ENCODE assay signal across 14 cellular contexts in the genomic region with DNA sequence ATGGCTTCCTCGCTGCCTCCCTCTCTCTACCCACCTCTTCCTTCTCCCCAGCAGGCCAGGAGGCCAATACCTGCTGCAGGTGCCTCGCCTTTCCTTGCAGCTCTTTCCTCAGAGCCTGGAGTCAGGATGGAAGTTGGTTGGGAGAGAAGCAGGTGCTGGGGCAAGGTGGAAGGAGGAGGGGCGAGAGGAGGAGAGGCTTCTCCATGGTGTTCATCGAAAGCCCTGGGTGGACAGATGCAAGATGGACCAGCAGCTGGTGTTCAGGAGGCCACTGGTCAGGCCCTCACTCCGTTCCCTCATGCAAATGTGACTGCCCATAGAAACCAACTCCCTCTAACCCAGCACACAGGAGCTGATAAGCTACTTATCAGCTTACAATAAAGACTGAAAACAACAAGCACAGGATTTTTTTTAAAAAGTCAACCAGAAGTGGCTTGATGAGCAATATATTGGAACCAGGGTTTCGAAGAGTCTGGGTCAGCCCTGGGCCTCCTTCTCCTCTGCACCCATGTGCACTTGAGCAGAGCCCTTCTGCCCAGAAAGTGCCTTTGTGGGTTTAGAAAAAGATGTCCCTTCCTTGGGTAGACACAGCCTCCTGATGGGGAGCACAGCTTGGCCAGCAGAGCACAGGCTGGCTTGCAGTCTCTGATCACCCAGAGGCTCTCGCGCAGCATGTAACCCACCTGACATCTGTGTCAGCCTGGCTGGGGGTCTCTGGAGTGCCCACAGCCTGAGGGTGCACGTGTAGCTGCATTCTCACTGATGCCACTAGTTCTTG. TPM values are rescaled to one million over a fixed set of nuclear protein-coding genes. Genes with fewer than 3 reads are reported as not detected.
DNase-seq lines count a peak whose midpoint lies in the region; ATAC-seq and TF ChIP-seq lines count a peak whose summit lies in the region.
"Had no signal": no experiment of that assay in that cellular context is flagged by ENCODE, and none has a peak within 500 bp of the region (broad histone marks: within the 10 kb centered on the region; RNA-seq: fewer than 3 reads in every experiment).

No MANE protein-coding gene starts in this region.

- H2BK12ac ChIP-seq in H9 (ENCODE audit: insufficient read length, low read depth, low read length), result no peak overlapping the region

- H3K27me3 ChIP-seq in H9 (ENCODE audit: insufficient read depth, low read length) (no peaks in the 10 kb centered on the region), Peyer's patch (no peaks in the 10 kb centered on the region), lung (ENCODE audit: control insufficient read depth, insufficient read depth) (no peaks in the 10 kb centered on the region), lower lobe of right lung (ENCODE audit: low read depth) (no peaks in the 10 kb centered on the region), uterus (no peaks in the 10 kb centered on the region)
- H3K27me3 ChIP-seq: SJSA1 had no signal

- H3K4me1 Mint-ChIP-seq in H9, result peaks cover 26 to 40% of the 10 kb centered on the region in 2 experiments

- peaks cover 7% of the 10 kb centered on the region; the same call in 1 of the 2 replicates for H3K4me1 ChIP-seq in H9 (ENCODE audit: insufficient read depth, low read length)
- H3K4me1 ChIP-seq in Peyer's patch, result peaks cover 0 to 22% (median 7%) of the 10 kb centered on the region in 4 donors
- peaks cover 0 to 6% of the 10 kb centered on the region in 2 donors for H3K4me1 ChIP-seq in lung (ENCODE audit: control insufficient read depth in 2 of 2, insufficient read depth in 2 of 2, low read length in 2 of 2)
- H3K4me1 ChIP-seq in lower lobe of right lung, result peaks cover 13% of the 10 kb centered on the region
- H3K4me1 ChIP-seq in uterus, result peaks cover 4 to 6% of the 10 kb centered on the region in 2 donors

- H3K14ac ChIP-seq in H9 (ENCODE audit: insufficient read depth, low read length), result no peak overlapping the region; the same call in 1 of the 2 replicates

- H2BK20ac ChIP-seq in H9 (ENCODE audit: low read depth, low read length, poor library complexity, severe bottlenecking), result no peak overlapping the region

- no peak overlapping the region for H2BK5ac ChIP-seq in H9 (ENCODE audit: insufficient read length, low read length)

- no peaks in the 10 kb centered on the region for H3K79me2 ChIP-seq in H9 (ENCODE audit: insufficient read depth, low read length)

- intact Hi-C loops in lower lobe of right lung (cut with DNase I), result loop anchor here (10.0 kb wide), 1 partner anchor 94 kb away; the partner anchor contains the start of gene GNAI3
- intact Hi-C loops in uterus (cut with DNase I; ENCODE audit: low total_unique reads), result loop anchor here (10.0 kb wide), 1 partner anchor 94 kb away; the partner anchor contains the start of gene GNAI3

- H2AK5ac ChIP-seq in H9 (ENCODE audit: insufficient read length, low read length), result no peak overlapping the region

- H2BK15ac ChIP-seq in H9 (ENCODE audit: low read depth, low read length), result no peak overlapping the region

- H3T11ph ChIP-seq in H9 (ENCODE audit: low read length), result no peak overlapping the region

- H3K18ac ChIP-seq in H9 (ENCODE audit: insufficient read length, low read depth, low read length), result no peak overlapping the region

- peaks cover 11% of the 10 kb centered on the region for H3K27me3 Mint-ChIP-seq in H9 (ENCODE audit: low read depth)

- no peaks in the 10 kb centered on the region for H3K9me3 Mint-ChIP-seq in H9
- H3K9me3 Mint-ChIP-seq: HFFc6 had no signal

- H3K79me1 ChIP-seq in H9 (ENCODE audit: insufficient read depth, low read depth, low read length, poor library complexity, severe bottlenecking), result no peaks in the 10 kb centered on the region

- no peak overlapping the region for H3K56ac ChIP-seq in H9 (ENCODE audit: insufficient read length, low read depth, low read length)

- DNase-seq in H9 (peak; percentile 14), Peyer's patch (peak in 2 of 3 donors; percentile 8 to 42), coronary artery (ENCODE audit: low spot score) (peak; percentile 67), lung (ENCODE audit: low spot score) (peak; percentile 23), lower lobe of right lung (no peak), uterus (no peak)
- DNase-seq: NCI-H187 treated with DMSO at 0.1 percent for 48 hours, NCI-H2171, NCI-H510A had no signal

- H3K4me3 ChIP-seq in Peyer's patch (no peak overlapping the region), coronary artery (no peak overlapping the region), lung (no peak overlapping the region), lower lobe of right lung (no peak overlapping the region), uterus (no peak overlapping the region)
- H3K4me3 ChIP-seq: SJSA1 had no signal

- H3K27ac Mint-ChIP-seq in H9, result peak overlapping the region in 2 of 3 experiments; percentile 6 to 85; a peak in 3 of 7 replicates
- H3K27ac Mint-ChIP-seq: HFFc6 had no signal

- TF ChIP-seq CTCF in H9 (conservative IDR thresholded peaks at IDR 0.05) (no peak), Peyer's patch (IDR thresholded peaks at IDR 0.05) (no peak), coronary artery (IDR thresholded peaks at IDR 0.05) (no peak), lung (IDR thresholded peaks at IDR 0.05; ENCODE audit: control extremely low read depth, extremely low read depth) (no peak), lower lobe of right lung (IDR thresholded peaks at IDR 0.05) (no peak), uterus (IDR thresholded peaks at IDR 0.05) (no peak)

- no peak overlapping the region for H4K91ac ChIP-seq in H9 (ENCODE audit: insufficient read length, low read depth, low read length)

- no peak overlapping the region for H2AFZ ChIP-seq in H9 (ENCODE audit: low read length)

- H4K8ac ChIP-seq in H9 (replicated peaks; ENCODE audit: insufficient read length, low read depth, low read length), result no peak overlapping the region

- H3K4me2 ChIP-seq in H9 (ENCODE audit: insufficient read depth, insufficient read length, low read length), result no peak overlapping the region

- no peak overlapping the region for H3K4me3 Mint-ChIP-seq in H9
- H3K4me3 Mint-ChIP-seq: CD4-positive, CD25-positive, alpha-beta regulatory T cell; HFFc6 had no signal

- no peak overlapping the region for H3K23ac ChIP-seq in H9 (ENCODE audit: insufficient read length, low read depth, low read length)

- H3K9ac ChIP-seq in H9 (ENCODE audit: extremely low read depth, insufficient read length, low read length), result no peak overlapping the region

- no peak overlapping the region for H3K4ac ChIP-seq in H9 (ENCODE audit: low read depth, low read length)

- ATAC-seq in lung (ENCODE audit: insufficient read depth, low FRiP score) (no peak), HG02763 (IDR thresholded peaks at IDR 0.05; ENCODE audit: unreplicated experiment) (no peak), HG03135 (IDR thresholded peaks at IDR 0.05; ENCODE audit: unreplicated experiment) (no peak), lower lobe of right lung (no peak)

- no peak overlapping the region for H4K5ac ChIP-seq in H9 (ENCODE audit: insufficient read length, low read depth, low read length)

- no peak overlapping the region for H2BK120ac ChIP-seq in H9 (ENCODE audit: low read depth, low read length, poor library complexity, severe bottlenecking)

- H3K36me3 ChIP-seq in Peyer's patch, result no peaks in the 10 kb centered on the region
- H3K36me3 ChIP-seq in lung (ENCODE audit: control insufficient read depth in 2 of 2, insufficient read depth in 2 of 2, low read length in 2 of 2), result no peaks in the 10 kb centered on the region
- no peaks in the 10 kb centered on the region for H3K36me3 ChIP-seq in lower lobe of right lung
- no peaks in the 10 kb centered on the region for H3K36me3 ChIP-seq in uterus
- H3K36me3 ChIP-seq: SJSA1 had no signal

- H3K9me3 ChIP-seq in H9 (ENCODE audit: control insufficient read depth, low read depth, low read length), result no peaks in the 10 kb centered on the region
- H3K9me3 ChIP-seq in Peyer's patch, result no peaks in the 10 kb centered on the region
- no peaks in the 10 kb centered on the region for H3K9me3 ChIP-seq in lung (ENCODE audit: control insufficient read depth in 2 of 2, insufficient read depth in 1 of 2, low read length in 1 of 2)
- no peaks in the 10 kb centered on the region for H3K9me3 ChIP-seq in lower lobe of right lung
- no peaks in the 10 kb centered on the region for H3K9me3 ChIP-seq in uterus
- H3K9me3 ChIP-seq: SJSA1 had no signal

- H4K20me1 ChIP-seq in H9 (ENCODE audit: control insufficient read depth, insufficient read depth, insufficient read length), result no peaks in the 10 kb centered on the region

- H3K36me3 Mint-ChIP-seq in H9 (ENCODE audit: insufficient read depth in 1 of 3, low read depth in 3 of 3), result no peaks in the 10 kb centered on the region
- H3K36me3 Mint-ChIP-seq: CD4-positive, CD25-positive, alpha-beta regulatory T cell had no signal

- no peak overlapping the region for H3K27ac ChIP-seq in H9 (ENCODE audit: insufficient read length, low read depth, low read length)
- no peak overlapping the region for H3K27ac ChIP-seq in Peyer's patch
- no peak overlapping the region for H3K27ac ChIP-seq in coronary artery
- no peak overlapping the region for H3K27ac ChIP-seq in lung (ENCODE audit: low read depth in 1 of 2, low read length in 1 of 2)
- no peak overlapping the region for H3K27ac ChIP-seq in lower lobe of right lung
- no peak overlapping the region for H3K27ac ChIP-seq in uterus
- H3K27ac ChIP-seq: SJSA1 had no signal

- H3K23me2 ChIP-seq in H9 (ENCODE audit: insufficient read length, low read depth, low read length, poor library complexity, severe bottlenecking), result no peaks in the 10 kb centered on the region

- TF ChIP-seq POLR2A in Peyer's patch (IDR thresholded peaks at IDR 0.05) (no peak), uterus (IDR thresholded peaks at IDR 0.05) (no peak)

- no CpG with 5 or more reads among the region's 9 CpGs for WGBS in H9 (ENCODE audit: extremely low coverage, insufficient read length, low lambda C conversion rate)
- 84 to 87% methylated on average over 9 of the region's 9 CpGs for WGBS in lung, 2 donors

RNA-seq across cellular contexts. Expression of gene GSTM4, which starts 16.6 kb away (rescaled TPM):
- total RNA-seq in H9 (2021) (22.0 and 24.6 TPM in 2 replicates), Peyer's patch (100 to 1,000 TPM in 3 of 4 donors, 10 to 100 TPM in 1; 76.7 to 276 (median 228) TPM), lung (10 to 100 TPM; 18.6 to 19.7 TPM), lower lobe of right lung (15.7 TPM), uterus (10 to 100 TPM in 3 of 4 donors, 1 to 10 TPM in 1; 7.6 to 43.5 (median 20.7) TPM)
- 10 to 100 TPM in 1 of 2 donors, 1 to 10 TPM in 1; 8.8 to 17.1 TPM for polyA plus RNA-seq in lung

RNA-seq across cellular contexts. Expression of gene AMPD2, which starts 19.6 kb away (rescaled TPM):
- 63.0 and 65.1 TPM in 2 replicates for total RNA-seq in H9 (2021)
- total RNA-seq in Peyer's patch, result 100 to 1,000 TPM in 3 of 4 donors, 10 to 100 TPM in 1; 48.3 to 158 (median 110) TPM
- 10 to 100 TPM; 35.8 to 57.4 TPM for total RNA-seq in lung
- polyA plus RNA-seq in lung, result 10 to 100 TPM; 16.7 to 53.2 TPM
- total RNA-seq in lower lobe of right lung, result 55.9 TPM
- 10 to 100 TPM; 30.9 to 91.2 (median 73.2) TPM for total RNA-seq in uterus

RNA-seq across cellular contexts. Expression of gene GNAT2, which starts 19.8 kb away (rescaled TPM):
- total RNA-seq in H9 (2021) (0.20 TPM in 1 of 2 replicates, not detected in the other), Peyer's patch (not detected), lung (not detected), lower lobe of right lung (not detected), uterus (not detected)
- polyA plus RNA-seq in lung, result under 1 TPM in 1 of 2 donors, not detected in 1; 0.24 TPM
- total RNA-seq: CD4-positive, CD25-positive, alpha-beta regulatory T cell had no signal

RNA-seq across cellular contexts. Expression of gene GSTM2, which starts 28.6 kb away (rescaled TPM):
- total RNA-seq in H9 (2021) (14.9 and 15.3 TPM in 2 replicates), Peyer's patch (100 to 1,000 TPM in 2 of 4 donors, 10 to 100 TPM in 2; 38.5 to 242 (median 116) TPM), lung (100 to 1,000 TPM in 1 of 2 donors, 10 to 100 TPM in 1; 27.6 to 106 TPM), lower lobe of right lung (35.7 TPM), uterus (100 to 1,000 TPM in 1 of 4 donors, 10 to 100 TPM in 3; 32.1 to 154 (median 72.1) TPM)
- 10 to 100 TPM in 1 of 2 donors, 1 to 10 TPM in 1; 7.7 to 51.7 TPM for polyA plus RNA-seq in lung

RNA-seq across cellular contexts. Expression of gene GSTM1, which starts 48.4 kb away (rescaled TPM):
- total RNA-seq in H9 (2021) (19.5 and 20.7 TPM in 2 replicates), Peyer's patch (10 to 100 TPM in 1 of 4 donors, not detected in 3; 93.7 TPM), lung (not detected), lower lobe of right lung (not detected), uterus (1 to 10 TPM in 1 of 4 donors, not detected in 3; 9.4 TPM)
- 10 to 100 TPM in 1 of 2 donors, under 1 TPM in 1; 0.10 to 36.9 TPM for polyA plus RNA-seq in lung

Comparison
In these comparisons a context has a peak if more than half of its experiments do, and no peak if none do; other contexts are left out.
1. DNase-seq: peak in H9 (single experiment), Peyer's patch (2 of 3), coronary artery (single experiment) and lung (single experiment); none in lower lobe of right lung (single experiment) and uterus (0 of 2).